1 cellular context compared by ENCODE assay signal in genomic region chr6:11538799-11539468, GRCh38.
TF ChIP-seq lines count a peak whose summit lies in the region.

No MANE protein-coding gene starts in this region.

TF ChIP-seq in HepG2, 621 proteins besides CTCF, POLR2A, EP300 and RAD21 (continued from another document):
- TF ChIP-seq ZBTB10 (CRISPR knock-in tag; IDR thresholded peaks at IDR 0.05; ENCODE audit: borderline replicate concordance) (no peak), LCORL (IDR thresholded peaks at IDR 0.05) (no peak), LCORL (CRISPR knock-in tag; IDR thresholded peaks at IDR 0.05) (0 out of 2 replicates have a peak, but pooled peaks have one; percentile 15), NONO (IDR thresholded peaks at IDR 0.05) (no peak), NONO (CRISPR knock-in tag; conservative IDR thresholded peaks at IDR 0.05) (no peak), KLF12 (CRISPR knock-in tag; IDR thresholded peaks at IDR 0.05; ENCODE audit: borderline replicate concordance) (no peak), ZNF430 (CRISPR knock-in tag; IDR thresholded peaks at IDR 0.05) (no peak), ZNF564 (CRISPR knock-in tag; IDR thresholded peaks at IDR 0.05) (0 out of 2 replicates have a peak, but pooled peaks have one; percentile 1), NR0B2 (CRISPR knock-in tag; IDR thresholded peaks at IDR 0.05) (no peak), ZNF782 (CRISPR knock-in tag; IDR thresholded peaks at IDR 0.05; ENCODE audit: borderline replicate concordance) (no peak), ZFP41 (CRISPR knock-in tag; IDR thresholded peaks at IDR 0.05; ENCODE audit: borderline replicate concordance) (no peak), ZFY (CRISPR knock-in tag; IDR thresholded peaks at IDR 0.05) (no peak), TFE3 (CRISPR knock-in tag; IDR thresholded peaks at IDR 0.05) (no peak), CBX2 (IDR thresholded peaks at IDR 0.05; ENCODE audit: low read depth, low read length) (0 out of 2 replicates have a peak, but pooled peaks have one; percentile 42), CBX2 (CRISPR knock-in tag; IDR thresholded peaks at IDR 0.05; ENCODE audit: low read depth) (no peak), ZMYM4 (CRISPR knock-in tag; IDR thresholded peaks at IDR 0.05) (0 out of 2 replicates have a peak, but pooled peaks have one; percentile 1), ZNF850 (CRISPR knock-in tag; conservative IDR thresholded peaks at IDR 0.05) (0 out of 2 replicates have a peak, but pooled peaks have one; percentile 0), ZNF567 (CRISPR knock-in tag; IDR thresholded peaks at IDR 0.05; ENCODE audit: borderline replicate concordance) (no peak), ZNF10 (CRISPR knock-in tag; IDR thresholded peaks at IDR 0.05; ENCODE audit: borderline replicate concordance, low read depth) (no peak), SYNCRIP (IDR thresholded peaks at IDR 0.05; ENCODE audit: insufficient read depth, low read depth, low read length) (no peak)
